11 cellular contexts compared by ENCODE assay signal in genomic region chr11:76787911-76788596, GRCh38. TPM values are rescaled to one million over a fixed set of nuclear protein-coding genes. Genes with fewer than 3 reads are reported as not detected.
A peak's percentile ranks its signal among the peaks of the same experiment; 100 is the strongest.
DNase-seq lines count a peak whose midpoint lies in the region; ATAC-seq and TF ChIP-seq lines count a peak whose summit lies in the region.
"Had no signal": no experiment of that assay in that cellular context is flagged by ENCODE, and none has a peak within 500 bp of the region (broad histone marks: within the 10 kb centered on the region; RNA-seq: fewer than 3 reads in every experiment).

No MANE protein-coding gene starts in this region.

- H3K9me3 Mint-ChIP-seq in CD14-positive monocyte = peaks cover 4 to 22% (median 6%) of the 10 kb centered on the region in 7 donors
- H3K9me3 Mint-ChIP-seq: stimulated activated naive CD8-positive, alpha-beta T cell treated with anti-CD3 and anti-CD28 coated beads, Interleukin-15, Interleukin-2, amounts not matched to agents 100 ng/mL and 50 ng/mL, for 24 hours had no signal

- in situ Hi-C loops in Panc1 (cut with HindIII; ENCODE audit: low pct_unique_long_range_greater_than_20kb, low sequenced_read_pairs) = no loop called here

- H3K4me1 ChIP-seq in Panc1 (ENCODE audit: control insufficient read depth, insufficient read depth, low read length) = peaks cover 32% of the 10 kb centered on the region
- peaks cover 43 to 50% of the 10 kb centered on the region in 2 experiments for H3K4me1 ChIP-seq in trophoblast cell (ENCODE audit: control insufficient read depth in 1 of 2, insufficient read depth in 2 of 2, low read length in 2 of 2)

- H3K4ac ChIP-seq in trophoblast cell (ENCODE audit: low read depth, low read length) = peak overlapping the region; percentile 5

- no TSS peak for BruUV-seq in Panc1 (replicated peaks; lab: Mats Ljungman, UMichigan)

- H3K27me3 Mint-ChIP-seq in CD14-positive monocyte (ENCODE audit: low read depth in 3 of 3) = peaks cover 35 to 61% (median 58%) of the 10 kb centered on the region in 3 donors

- H3K9me3 ChIP-seq in Panc1 (ENCODE audit: control insufficient read depth, insufficient read depth, low read depth, low read length) (no peaks in the 10 kb centered on the region), trophoblast cell (ENCODE audit: insufficient read depth, low read depth, low read length) (peaks cover 6% of the 10 kb centered on the region)

- H3K36me3 Mint-ChIP-seq in CD14-positive monocyte = peaks cover 0 to 7% of the 10 kb centered on the region in 2 donors

- intact Hi-C loops in CD14-positive monocyte (cut with micrococcal nuclease) (no loop called here), Panc1 (cut with micrococcal nuclease; ENCODE audit: unreplicated experiment) (no loop called here)

- peaks cover 31% of the 10 kb centered on the region for H3K79me1 ChIP-seq in trophoblast cell (ENCODE audit: low read length)

- peaks cover 41% of the 10 kb centered on the region for H3K79me2 ChIP-seq in trophoblast cell (ENCODE audit: control insufficient read depth, insufficient read depth, low read length, poor library complexity)

- H3K4me3 ChIP-seq in Panc1 (ENCODE audit: low read depth in 2 of 2, low read length in 2 of 2) = no peak overlapping the region
- H3K4me3 ChIP-seq in trophoblast cell (ENCODE audit: low read depth, low read length) = no peak overlapping the region

- H2BK120ac ChIP-seq in trophoblast cell (ENCODE audit: insufficient read depth, low read length, poor library complexity) = peak overlapping the region; percentile 14

- H3K4me3 Mint-ChIP-seq in CD14-positive monocyte = no peak overlapping the region
- H3K4me3 Mint-ChIP-seq: stimulated activated naive CD8-positive, alpha-beta T cell treated with anti-CD3 and anti-CD28 coated beads, Interleukin-15, Interleukin-2, amounts not matched to agents 100 ng/mL and 50 ng/mL, for 24 hours had no signal

- H2BK12ac ChIP-seq in trophoblast cell (ENCODE audit: low read length) = peak overlapping the region; percentile 40

- no peak for TF ChIP-seq CTCF in CD14-positive monocyte (IDR thresholded peaks at IDR 0.05)
- no peak for TF ChIP-seq CTCF in Panc1 (IDR thresholded peaks at IDR 0.05)

- H3K27me3 ChIP-seq in Panc1 (ENCODE audit: control insufficient read depth, insufficient read depth, low read length) (no peaks in the 10 kb centered on the region), trophoblast cell (ENCODE audit: insufficient read depth, low read length) (no peaks in the 10 kb centered on the region)
- H3K27me3 ChIP-seq: brain microvascular endothelial cell had no signal

- H4K8ac ChIP-seq in trophoblast cell (ENCODE audit: low read depth, low read length) = peak overlapping the region; percentile 6

- peak overlapping the region; percentile 33 for H2AK5ac ChIP-seq in trophoblast cell (ENCODE audit: low read length)

- no peak overlapping the region for H3K27ac Mint-ChIP-seq in CD14-positive monocyte
- H3K27ac Mint-ChIP-seq: stimulated activated naive CD8-positive, alpha-beta T cell treated with anti-CD3 and anti-CD28 coated beads, Interleukin-15, Interleukin-2, amounts not matched to agents 100 ng/mL and 50 ng/mL, for 24 hours had no signal

- H2AFZ ChIP-seq in trophoblast cell (ENCODE audit: insufficient read depth, low read length, poor library complexity) = peak overlapping the region; percentile 3

- peak overlapping the region; percentile 21 for H3K14ac ChIP-seq in trophoblast cell (ENCODE audit: low read length)

- H2BK5ac ChIP-seq in trophoblast cell (ENCODE audit: low read depth, low read length, poor library complexity) = peak overlapping the region; percentile 37

- no peak overlapping the region for H3K9ac ChIP-seq in trophoblast cell (ENCODE audit: low read length)

- peak overlapping the region; percentile 46 for H4K91ac ChIP-seq in trophoblast cell (ENCODE audit: low read depth, low read length)

- no peak overlapping the region for H4K12ac ChIP-seq in trophoblast cell (ENCODE audit: low read depth, low read length)

- peak overlapping the region; percentile 24 for H3K4me2 ChIP-seq in trophoblast cell (ENCODE audit: low read length)

- no peaks in the 10 kb centered on the region for H3K36me3 ChIP-seq in Panc1 (ENCODE audit: control insufficient read depth, insufficient read depth, low read length)
- peaks cover 6 to 7% of the 10 kb centered on the region in 2 experiments for H3K36me3 ChIP-seq in trophoblast cell (ENCODE audit: control insufficient read depth in 1 of 2, insufficient read depth in 2 of 2, low read length in 2 of 2)
- H3K36me3 ChIP-seq: brain microvascular endothelial cell had no signal

- no CpG with 5 or more reads among the region's 12 CpGs for WGBS in trophoblast cell (ENCODE audit: extremely low coverage, insufficient coverage, insufficient read length)

- H3K4me1 Mint-ChIP-seq in CD14-positive monocyte = peaks cover 8% of the 10 kb centered on the region

- H3K27ac ChIP-seq in Panc1 (ENCODE audit: low read length) = peak overlapping the region; percentile 35; the same call in 1 of the 2 replicates
- peak overlapping the region; percentile 76 for H3K27ac ChIP-seq in trophoblast cell (ENCODE audit: low read depth, low read length)
- H3K27ac ChIP-seq: brain microvascular endothelial cell had no signal

- ATAC-seq in Panc1 (no peak), HG02870 (IDR thresholded peaks at IDR 0.05; ENCODE audit: unreplicated experiment) (no peak)

- no peak overlapping the region for H3K23ac ChIP-seq in trophoblast cell (ENCODE audit: low read length)

- H3K18ac ChIP-seq in trophoblast cell (ENCODE audit: low read length) = peak overlapping the region; percentile 38

- DNase-seq in CD14-positive monocyte (ENCODE audit: low spot score) (peak; percentile 41), Panc1 (ENCODE audit: low read depth, low spot score) (no peak), fibroblast of peridontal ligament (ENCODE audit: extremely low read depth) (peak; percentile 67), trophoblast cell (peak; percentile 93 to 94), NOMO-1 treated with DMSO at 0.1 percent for 48 hours (lab: John Stamatoyannopoulos, UW; ENCODE audit: unreplicated experiment) (no peak), NK-92 (lab: John Stamatoyannopoulos, UW; ENCODE audit: unreplicated experiment) (no peak), Kasumi-1 (lab: John Stamatoyannopoulos, UW) (no peak)
- DNase-seq: activated CD4-positive, alpha-beta T cell treated with anti-CD3 and anti-CD28 coated beads, Interleukin-2, amount 50 U/mL, for 1 hour; brain microvascular endothelial cell had no signal

- CTCF ChIA-PET in Panc1 (lab: Charles Lee) = no interaction called here

- POLR2A ChIA-PET in Panc1 (lab: Charles Lee) = no interaction called here

RNA-seq across cellular contexts. Expression of gene TSKU, which starts 4.9 kb away (rescaled TPM):
- not detected for polyA plus RNA-seq in CD14-positive monocyte
- 31.4 TPM for total RNA-seq in Panc1 (2021; ENCODE audit: unreplicated experiment)
- 44.7 TPM for polyA plus RNA-seq in Panc1 (2012; ENCODE audit: insufficient read length)
- 34.0 and 35.3 TPM in 2 replicates for polyA plus RNA-seq in trophoblast cell (2013)

Comparison
In these comparisons a context has a peak if more than half of its experiments do, and no peak if none do; other contexts are left out.
1. DNase-seq: peak in CD14-positive monocyte (single experiment), fibroblast of peridontal ligament (single experiment) and trophoblast cell (2 of 2); none in Panc1 (single experiment), NOMO-1 treated with DMSO at 0.1 percent for 48 hours (single experiment), NK-92 (single experiment) and Kasumi-1 (0 of 2).